27 cellular contexts compared by ENCODE assay signal in genomic region chr1:40648928-40649591, GRCh38. TPM values are rescaled to one million over a fixed set of nuclear protein-coding genes. Genes with fewer than 3 reads are reported as not detected.
DNase-seq lines count a peak whose midpoint lies in the region; ATAC-seq, FAIRE-seq and TF ChIP-seq lines count a peak whose summit lies in the region.
"Had no signal": no experiment of that assay in that cellular context is flagged by ENCODE, and none has a peak within 500 bp of the region (broad histone marks: within the 10 kb centered on the region; RNA-seq: fewer than 3 reads in every experiment).

No MANE protein-coding gene starts in this region.

- no peaks in the 10 kb centered on the region for H4K20me1 ChIP-seq in osteoblast (ENCODE audit: insufficient read depth, low read length)

- no peak overlapping the region for H3K4me2 ChIP-seq in osteoblast (ENCODE audit: insufficient read depth, low read length)

- no peaks in the 10 kb centered on the region for H3K36me3 ChIP-seq in osteoblast (ENCODE audit: insufficient read depth, low read length)
- H3K36me3 ChIP-seq: heart right ventricle, Peyer's patch, upper lobe of right lung, WERI-Rb-1 had no signal

- H3K4me3 ChIP-seq in osteoblast (ENCODE audit: insufficient read depth, low read length), result no peak overlapping the region
- H3K4me3 ChIP-seq: heart right ventricle, Peyer's patch, upper lobe of right lung had no signal

- no peaks in the 10 kb centered on the region for H3K9me3 ChIP-seq in osteoblast (ENCODE audit: low read depth, low read length)
- H3K9me3 ChIP-seq: heart right ventricle, Peyer's patch, upper lobe of right lung had no signal

- TF ChIP-seq CTCF in osteoblast (IDR thresholded peaks at IDR 0.05; ENCODE audit: extremely low read depth, low read depth, low read length), result no peak

- no peak overlapping the region for H2AFZ ChIP-seq in osteoblast (ENCODE audit: low read length)

- H3K27ac ChIP-seq in caudate nucleus (ENCODE audit: low read depth, low read length) (peak overlapping the region; percentile 80), osteoblast (ENCODE audit: low read depth, low read length) (no peak overlapping the region)
- H3K27ac ChIP-seq: heart right ventricle, Peyer's patch, upper lobe of right lung had no signal

- peaks cover 7% of the 10 kb centered on the region for H3K4me1 ChIP-seq in osteoblast (ENCODE audit: insufficient read depth, low read length)
- H3K4me1 ChIP-seq: Peyer's patch, upper lobe of right lung had no signal

- H3K27me3 ChIP-seq in osteoblast (ENCODE audit: insufficient read depth, low read length), result peaks cover 28% of the 10 kb centered on the region
- H3K27me3 ChIP-seq: Peyer's patch, upper lobe of right lung had no signal

- ATAC-seq in HG02623 (IDR thresholded peaks at IDR 0.05; ENCODE audit: unreplicated experiment), result no peak

- peak; percentile 54 for DNase-seq in COR-L47 (lab: John Stamatoyannopoulos, UW)
- no peak for DNase-seq in HTR-8/SVneo (ENCODE audit: insufficient read length, low spot score)
- peak in 36 of 61 donors; percentile 12 to 80 (median 34) for DNase-seq in caudate nucleus (lab: John Stamatoyannopoulos, UW)
- DNase-seq in osteoblast (ENCODE audit: insufficient read length, low spot score, missing footprints), result peak; percentile 37
- no peak for DNase-seq in NCI-H82 treated with DMSO at 0.1 percent for 48 hours (lab: John Stamatoyannopoulos, UW; ENCODE audit: unreplicated experiment)
- no peak for DNase-seq in GM19239 (ENCODE audit: insufficient read length, low spot score)
- no peak for DNase-seq in stimulated activated CD4-positive, alpha-beta T cell treated with anti-CD3 and anti-CD28 coated beads, Interleukin-2, amount 100 ng/mL, for 24 hours
- DNase-seq: activated CD4-positive, alpha-beta T cell treated with anti-CD3 and anti-CD28 coated beads for 48 hours; activated gamma-delta T cell; activated naive CD8-positive, alpha-beta T cell treated with anti-CD3 and anti-CD28 coated beads, Interleukin-2, amount 10 ng/mL, durations not matched to agents 7 days and 5 days; activated T-cell treated with anti-CD3 and anti-CD28 coated beads, Interleukin-2, amount 50 U/mL, for 1 hour; effector CD4-positive, alpha-beta T cell; H9; heart right ventricle; KBM-7; MM.1S; NCI-H1436 treated with DMSO at 0.1 percent for 48 hours; NCI-H510A; Peyer's patch; right cardiac atrium; SHP77 treated with DMSO at 0.1 percent for 48 hours; SW 1271; T-helper 9 cell; upper lobe of right lung had no signal

- FAIRE-seq in HTR-8/SVneo (lab: Jason Lieb, UNC) (peak; percentile 42), GM19239 (lab: Jason Lieb, UNC) (no peak)
- FAIRE-seq: astrocyte had no signal

- H3K79me2 ChIP-seq in osteoblast (ENCODE audit: insufficient read depth, low read length), result no peaks in the 10 kb centered on the region

RNA-seq across cellular contexts. Expression of gene RIMS3, which starts 16.4 kb away (rescaled TPM):
- 3.5 and 6.2 TPM in 2 replicates for total RNA-seq in osteoblast

RNA-seq across cellular contexts. Expression of gene NFYC, which starts 42.4 kb away (rescaled TPM):
- total RNA-seq in osteoblast, result 24.2 TPM in 2 replicates

Comparison
In these comparisons a context has a peak if more than half of its experiments do, and no peak if none do; other contexts are left out.
1. DNase-seq: peak in COR-L47 (single experiment), caudate nucleus (36 of 61) and osteoblast (single experiment); none in HTR-8/SVneo (single experiment), NCI-H82 treated with DMSO at 0.1 percent for 48 hours (single experiment), GM19239 (single experiment) and stimulated activated CD4-positive, alpha-beta T cell treated with anti-CD3 and anti-CD28 coated beads, Interleukin-2, amount 100 ng/mL, for 24 hours (0 of 2).